ENCODE assay signal across 1 cellular context in the genomic region with DNA sequence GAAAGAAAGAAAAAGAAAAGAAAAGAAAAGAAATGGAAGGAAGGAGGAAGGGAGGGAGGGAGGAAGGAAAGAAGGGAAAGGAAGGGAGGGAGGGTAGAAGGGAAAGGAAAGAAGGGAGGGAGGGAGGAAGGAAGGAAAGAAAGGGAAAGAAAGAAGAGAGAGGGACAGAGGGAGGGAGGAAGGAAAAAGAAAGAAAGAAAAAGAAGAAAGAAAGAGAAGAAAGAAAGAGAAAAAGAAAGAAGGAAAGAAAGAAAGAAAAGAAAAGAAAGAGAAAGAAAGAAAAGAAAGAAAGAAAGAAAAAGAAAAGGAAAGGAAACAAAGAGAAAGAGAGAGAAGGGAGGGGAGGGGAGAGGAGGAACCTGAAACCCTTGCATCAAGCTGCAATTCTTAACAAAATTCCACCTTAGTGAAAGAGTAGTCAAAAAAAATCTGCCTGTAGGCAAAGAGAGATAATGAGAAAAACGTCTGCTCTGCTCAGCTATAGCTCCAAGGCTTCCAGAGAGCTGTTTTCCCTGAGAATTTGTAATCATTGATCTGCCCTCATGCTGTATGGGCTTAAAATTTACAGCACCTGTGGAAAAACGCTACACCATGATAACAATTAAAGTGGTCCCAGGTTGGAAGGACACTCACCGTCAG.
TF ChIP-seq lines count a peak whose summit lies in the region.

No MANE protein-coding gene starts in this region.

TF ChIP-seq in GM23338, 12 proteins besides CTCF, POLR2A, EP300 and RAD21 (continued from another document):
- TF ChIP-seq POLR2AphosphoS5 (IDR thresholded peaks at IDR 0.05; ENCODE audit: low read depth) (no peak), EZH2phosphoT487 (IDR thresholded peaks at IDR 0.05; ENCODE audit: unreplicated experiment) (no peak), ZNF331 (CRISPR knock-in tag; IDR thresholded peaks at IDR 0.05; ENCODE audit: low read depth) (no peak)
TF ChIP-seq in GM23338: peak in this region for 0.
